15 cellular contexts compared by ENCODE assay signal in genomic region chr15:20357139-20358065, GRCh38.
DNase-seq lines count a peak whose midpoint lies in the region; ATAC-seq, FAIRE-seq and TF ChIP-seq lines count a peak whose summit lies in the region.
"Had no signal": no experiment of that assay in that cellular context is flagged by ENCODE, and none has a peak within 500 bp of the region (broad histone marks: within the 10 kb centered on the region; RNA-seq: fewer than 3 reads in every experiment).

No MANE protein-coding gene starts in this region.

- H3K9ac ChIP-seq in kidney (ENCODE audit: low read length in 2 of 2) = no peak overlapping the region
- H3K9ac ChIP-seq: GM23248 had no signal

- H3K4me3 Mint-ChIP-seq in T-helper 17 cell = no peak overlapping the region
- H3K4me3 Mint-ChIP-seq in type B pancreatic cell = no peak overlapping the region

- H3K36me3 ChIP-seq in kidney (ENCODE audit: control insufficient read depth in 1 of 2, insufficient read depth in 2 of 2, low read length in 2 of 2) = no peaks in the 10 kb centered on the region
- H3K36me3 ChIP-seq: neutrophil had no signal

- no peak for FAIRE-seq in kidney (lab: Jason Lieb, UNC)

- H3K27ac Mint-ChIP-seq in T-helper 17 cell (peak overlapping the region; percentile 84), type B pancreatic cell (no peak overlapping the region)

- no peak overlapping the region for H3K27ac ChIP-seq in kidney (ENCODE audit: low read depth in 2 of 2, low read length in 2 of 2)
- H3K27ac ChIP-seq: GM23248, neutrophil had no signal

- TF ChIP-seq CTCF in kidney (IDR thresholded peaks at IDR 0.05; ENCODE audit: borderline replicate concordance, extremely low read depth, insufficient read depth) (no peak), type B pancreatic cell (conservative IDR thresholded peaks at IDR 0.05) (no peak)

- intact Hi-C loops in kidney (cut with DNase I) = no loop called here

- H3K36me3 Mint-ChIP-seq in T-helper 17 cell (ENCODE audit: low read depth) = no peaks in the 10 kb centered on the region
- no peaks in the 10 kb centered on the region for H3K36me3 Mint-ChIP-seq in type B pancreatic cell

- POLR2A ChIA-PET in HEK293T (lab: Yijun Ruan, JAX) = no interaction called here

- H3K4me1 Mint-ChIP-seq in T-helper 17 cell (peaks cover 12% of the 10 kb centered on the region), type B pancreatic cell (ENCODE audit: unreplicated experiment) (no peaks in the 10 kb centered on the region)

- H3K9me3 ChIP-seq in T-helper 17 cell (ENCODE audit: control insufficient read depth, low read length, poor library complexity, severe bottlenecking) (no peaks in the 10 kb centered on the region), kidney (ENCODE audit: control insufficient read depth in 1 of 2, low read length in 2 of 2) (no peaks in the 10 kb centered on the region)
- H3K9me3 ChIP-seq: neutrophil had no signal

- DNase-seq in activated naive CD4-positive, alpha-beta T cell treated with anti-CD3 and anti-CD28 coated beads, Interleukin-2, amount 50 U/mL, for 16 hours = peak; percentile 24
- DNase-seq in activated naive CD4-positive, alpha-beta T cell (lab: John Stamatoyannopoulos, UW) = no peak
- no peak for DNase-seq in T-helper 17 cell
- DNase-seq in kidney = peak; percentile 84
- DNase-seq in type B pancreatic cell (ENCODE audit: extremely low spot score, unreplicated experiment) = peak; percentile 88
- no peak for DNase-seq in NCI-H524 treated with DMSO at 0.1 percent for 48 hours (lab: John Stamatoyannopoulos, UW)
- no peak for DNase-seq in HEK293T (ENCODE audit: extremely low spot score)
- DNase-seq: erythroblast, IMR-90, NCI-H187 treated with DMSO at 0.1 percent for 48 hours, OCI-M1, T1000 had no signal

- peaks cover 6% of the 10 kb centered on the region for H3K27me3 Mint-ChIP-seq in T-helper 17 cell
- no peaks in the 10 kb centered on the region for H3K27me3 Mint-ChIP-seq in type B pancreatic cell

- ATAC-seq in T-helper 17 cell (no peak), HG02798 (IDR thresholded peaks at IDR 0.05; ENCODE audit: poor library complexity, unreplicated experiment) (no peak)

- no peaks in the 10 kb centered on the region for H3K9me3 Mint-ChIP-seq in type B pancreatic cell

- no peak overlapping the region for H3K4me3 ChIP-seq in kidney (ENCODE audit: low read length in 2 of 2)
- H3K4me3 ChIP-seq: GM23248 had no signal

- peaks cover 0 to 6% of the 10 kb centered on the region in 2 donors for H3K4me1 ChIP-seq in kidney (ENCODE audit: control insufficient read depth in 1 of 2, insufficient read depth in 1 of 2, low read depth in 1 of 2, low read length in 2 of 2)

- CTCF ChIA-PET in HEK293T (lab: Yijun Ruan, JAX) = interaction anchor here (1.3 to 1.4 kb wide), 2 partner anchors 1864 to 1865 kb away, joined by 3 to 4 read pairs; no protein-coding TSS in a partner anchor

TF ChIP-seq in HEK293T, 16 proteins besides CTCF, POLR2A, EP300 and RAD21:
- TF ChIP-seq LEF1 (IDR thresholded peaks at IDR 0.05; ENCODE audit: borderline replicate concordance) (no peak), FOXK2 (IDR thresholded peaks at IDR 0.05) (no peak), BHLHE40 (IDR thresholded peaks at IDR 0.05; ENCODE audit: borderline replicate concordance) (no peak), NFRKB (IDR thresholded peaks at IDR 0.05) (no peak), HDGF (IDR thresholded peaks at IDR 0.05; ENCODE audit: borderline replicate concordance) (no peak), SP1 (IDR thresholded peaks at IDR 0.05) (no peak)
TF ChIP-seq in HEK293T: peak in this region for 0.

Comparison
In these comparisons a context has a peak if more than half of its experiments do, and no peak if none do; other contexts are left out.
1. DNase-seq: peak in activated naive CD4-positive, alpha-beta T cell treated with anti-CD3 and anti-CD28 coated beads, Interleukin-2, amount 50 U/mL, for 16 hours (single experiment), kidney (single experiment) and type B pancreatic cell (single experiment); none in activated naive CD4-positive, alpha-beta T cell (0 of 4), T-helper 17 cell (0 of 3), NCI-H524 treated with DMSO at 0.1 percent for 48 hours (single experiment) and HEK293T (single experiment).